In genomic region chr6:43180985-43181384, GRCh38 we compare ENCODE assay signal across 10 cellular contexts. TPM values are rescaled to one million over a fixed set of nuclear protein-coding genes. Genes with fewer than 3 reads are reported as not detected.
DNase-seq lines count a peak whose midpoint lies in the region; ATAC-seq, FAIRE-seq and TF ChIP-seq lines count a peak whose summit lies in the region.
"Had no signal": no experiment of that assay in that cellular context is flagged by ENCODE, and none has a peak within 500 bp of the region (broad histone marks: within the 10 kb centered on the region; RNA-seq: fewer than 3 reads in every experiment).

No MANE protein-coding gene starts in this region.

- 67 to 78% (median 70%) methylated on average over 5 of the region's 5 CpGs for WGBS in small intestine, 3 donors

- H3K4me3 Mint-ChIP-seq in activated CD4-positive, alpha-beta T cell treated with anti-CD3 and anti-CD28 coated beads for 36 hours = peak overlapping the region; percentile 90

- H3K9ac ChIP-seq in SK-N-MC (ENCODE audit: insufficient read length) = no peak overlapping the region

- H3K36me3 ChIP-seq in SK-N-MC (ENCODE audit: insufficient read depth, low read length) (peaks cover 27% of the 10 kb centered on the region; the same call in 1 of the 2 replicates), small intestine (ENCODE audit: control insufficient read depth in 2 of 2, insufficient read depth in 2 of 2, low read length in 2 of 2) (peaks cover 10 to 13% of the 10 kb centered on the region in 2 donors)

- H3K4me3 ChIP-seq in SK-N-MC (no peak overlapping the region), small intestine (ENCODE audit: low read depth in 1 of 2, low read length in 2 of 2) (no peak overlapping the region)

- no peak for DNase-seq in activated CD4-positive, alpha-beta T cell treated with anti-CD3 and anti-CD28 coated beads for 36 hours
- no peak for DNase-seq in activated CD4-positive, alpha-beta T cell treated with anti-CD3 and anti-CD28 coated beads for 48 hours
- DNase-seq in SK-N-MC (ENCODE audit: low read depth, low spot score) (no peak), epithelial cell of prostate (ENCODE audit: low read depth, low spot score) (no peak), small intestine (peak; percentile 5), GOT3 (lab: John Stamatoyannopoulos, UW) (no peak), hippocampal formation (lab: John Stamatoyannopoulos, UW) (no peak), GM10266 (ENCODE audit: extremely low spot score) (no peak)
- DNase-seq: AML-193, NCI-H226 had no signal

- H3K27ac ChIP-seq in SK-N-MC (0 out of 2 replicates have a peak overlapping the region, but pooled peaks have one; percentile 0), epithelial cell of prostate (peak overlapping the region; percentile 55), small intestine (ENCODE audit: low read depth in 1 of 2, low read length in 1 of 2) (peak overlapping the region in 1 of 2 donors; percentile 27)

- H3K4me1 Mint-ChIP-seq in activated CD4-positive, alpha-beta T cell treated with anti-CD3 and anti-CD28 coated beads for 36 hours = peaks cover 42% of the 10 kb centered on the region

- peak overlapping the region; percentile 91 for H3K27ac Mint-ChIP-seq in activated CD4-positive, alpha-beta T cell treated with anti-CD3 and anti-CD28 coated beads for 36 hours

- intact Hi-C loops in activated CD4-positive, alpha-beta T cell treated with anti-CD3 and anti-CD28 coated beads for 36 hours (cut with DNase I, micrococcal nuclease) = no loop called here

- CTCF ChIA-PET in activated CD4-positive, alpha-beta T cell treated with anti-CD3 and anti-CD28 coated beads for 36 hours (lab: Charles Lee) = no interaction called here

- H3K9me3 ChIP-seq in SK-N-MC (ENCODE audit: low read depth, low read length) (no peaks in the 10 kb centered on the region), small intestine (ENCODE audit: control insufficient read depth, low read depth) (no peaks in the 10 kb centered on the region)

- H3K27me3 ChIP-seq in small intestine (ENCODE audit: control insufficient read depth in 2 of 2, insufficient read depth in 2 of 2, low read length in 2 of 2) = no peaks in the 10 kb centered on the region

- no peaks in the 10 kb centered on the region for H3K27me3 Mint-ChIP-seq in activated CD4-positive, alpha-beta T cell treated with anti-CD3 and anti-CD28 coated beads for 36 hours

- no peak for ATAC-seq in activated CD4-positive, alpha-beta T cell treated with anti-CD3 and anti-CD28 coated beads for 36 hours

- TF ChIP-seq CTCF in GM10266 (IDR thresholded peaks at IDR 0.05; ENCODE audit: control insufficient read depth, insufficient read depth, low read depth, missing control alignments) = no peak

- no peaks in the 10 kb centered on the region for H3K9me3 Mint-ChIP-seq in activated CD4-positive, alpha-beta T cell treated with anti-CD3 and anti-CD28 coated beads for 36 hours (ENCODE audit: low read depth)

- H3K36me3 Mint-ChIP-seq in activated CD4-positive, alpha-beta T cell treated with anti-CD3 and anti-CD28 coated beads for 36 hours (ENCODE audit: low read depth) = peaks cover 30% of the 10 kb centered on the region

- POLR2A ChIA-PET in activated CD4-positive, alpha-beta T cell treated with anti-CD3 and anti-CD28 coated beads for 36 hours (lab: Charles Lee) = no interaction called here

- FAIRE-seq in small intestine (lab: Jason Lieb, UNC) = no peak

- peaks cover 0 to 2% of the 10 kb centered on the region in 2 donors for H3K4me1 ChIP-seq in small intestine (ENCODE audit: control insufficient read depth in 2 of 2, insufficient read depth in 1 of 2, low read depth in 1 of 2, low read length in 1 of 2)

RNA-seq across cellular contexts. Expression of gene CUL9, which starts 1.0 kb away (rescaled TPM):
- total RNA-seq in activated CD4-positive, alpha-beta T cell treated with anti-CD3 and anti-CD28 coated beads for 36 hours = 10 to 100 TPM; 34.0 to 35.1 TPM
- polyA plus RNA-seq in small intestine = 10 to 100 TPM; 22.2 to 86.2 (median 66.0) TPM

RNA-seq across cellular contexts. Expression of gene SRF, which starts 9.9 kb away (rescaled TPM):
- 10 to 100 TPM; 37.6 to 38.5 TPM for total RNA-seq in activated CD4-positive, alpha-beta T cell treated with anti-CD3 and anti-CD28 coated beads for 36 hours
- 10 to 100 TPM in 2 of 3 donors, 1 to 10 TPM in 1; 8.9 to 24.0 (median 10.8) TPM for polyA plus RNA-seq in small intestine

RNA-seq across cellular contexts. Expression of gene DNPH1, which starts 48.3 kb away (rescaled TPM):
- total RNA-seq in activated CD4-positive, alpha-beta T cell treated with anti-CD3 and anti-CD28 coated beads for 36 hours = 10 to 100 TPM; 58.5 to 80.3 TPM
- polyA plus RNA-seq in small intestine = 100 to 1,000 TPM; 313 to 370 (median 340) TPM
